In the genomic region with DNA sequence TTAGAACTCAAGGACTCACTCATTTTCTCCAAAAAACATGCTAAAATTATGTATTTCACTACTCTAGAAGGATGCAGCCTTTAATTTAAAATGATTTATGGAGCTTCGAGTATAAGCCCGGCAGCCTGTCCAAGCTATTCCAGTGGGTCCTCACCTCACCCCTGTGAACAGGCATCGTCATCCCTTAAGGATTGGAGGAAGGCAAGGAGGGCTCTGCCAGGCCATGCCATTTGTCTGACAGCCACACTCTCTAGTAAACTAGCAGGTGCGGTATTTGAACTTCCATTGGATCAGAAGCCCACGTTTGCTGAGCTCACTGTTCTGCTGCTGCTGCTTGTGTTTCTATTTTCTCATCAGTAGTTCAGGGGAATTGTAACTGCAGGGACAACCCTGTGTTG, we compare ENCODE assay signal across 9 cellular contexts. TPM values are rescaled to one million over a fixed set of nuclear protein-coding genes. Genes with fewer than 3 reads are reported as not detected.
DNase-seq lines count a peak whose midpoint lies in the region; FAIRE-seq and TF ChIP-seq lines count a peak whose summit lies in the region.
"Had no signal": no experiment of that assay in that cellular context is flagged by ENCODE, and none has a peak within 500 bp of the region (broad histone marks: within the 10 kb centered on the region; RNA-seq: fewer than 3 reads in every experiment).

No MANE protein-coding gene starts in this region.

- H3K27ac Mint-ChIP-seq in neural crest cell (ENCODE audit: unreplicated experiment) = peak overlapping the region; percentile 92

- H3K36me3 ChIP-seq in A673 (ENCODE audit: insufficient read depth, low read length, poor library complexity, severe bottlenecking) (no peaks in the 10 kb centered on the region), PC-9 (ENCODE audit: low read depth) (peaks cover 9% of the 10 kb centered on the region; the same call in 1 of the 2 replicates), endothelial cell of umbilical vein (ENCODE audit: control insufficient read depth in 2 of 2, extremely low read depth in 1 of 2, insufficient read depth in 2 of 2, low read length in 2 of 2) (peaks cover 0 to 16% of the 10 kb centered on the region in 2 experiments)

- BruUV-seq in A673 (replicated peaks; lab: Mats Ljungman, UMichigan) (no TSS peak), PC-9 (replicated peaks; lab: Mats Ljungman, UMichigan) (TSS peak; percentile 27), endothelial cell of umbilical vein (replicated peaks; lab: Mats Ljungman, UMichigan) (no TSS peak)

- H3K9me3 Mint-ChIP-seq in neural crest cell = no peaks in the 10 kb centered on the region

- H3K27me3 Mint-ChIP-seq in neural crest cell (ENCODE audit: low read depth) = no peaks in the 10 kb centered on the region

- H3K9me3 ChIP-seq in A673 (ENCODE audit: low read depth, low read length, poor library complexity, severe bottlenecking) = no peaks in the 10 kb centered on the region
- no peaks in the 10 kb centered on the region for H3K9me3 ChIP-seq in PC-9 (ENCODE audit: insufficient read depth, low read depth)
- no peaks in the 10 kb centered on the region for H3K9me3 ChIP-seq in endothelial cell of umbilical vein (replicated peaks; ENCODE audit: control insufficient read depth, insufficient read depth, low read length)

- peak overlapping the region; percentile 58 for H3K4me3 Mint-ChIP-seq in neural crest cell

- H3K9me1 ChIP-seq in endothelial cell of umbilical vein (replicated peaks; ENCODE audit: control insufficient read depth, extremely low read depth, insufficient read depth, low read length) = no peaks in the 10 kb centered on the region

- no peak for TF ChIP-seq POLR2A in endothelial cell of umbilical vein (IDR thresholded peaks at IDR 0.05; ENCODE audit: low read depth, low read length)

- H3K4me1 ChIP-seq in A673 (ENCODE audit: insufficient read depth, low read length, poor library complexity, severe bottlenecking) = peaks cover 22% of the 10 kb centered on the region
- peaks cover 56% of the 10 kb centered on the region for H3K4me1 ChIP-seq in PC-9 (replicated peaks; ENCODE audit: insufficient read depth)
- peaks cover 50% of the 10 kb centered on the region for H3K4me1 ChIP-seq in endothelial cell of umbilical vein (ENCODE audit: control insufficient read depth, extremely low read depth, insufficient read depth, low read length)

- intact Hi-C loops in A673 (cut with micrococcal nuclease; ENCODE audit: unreplicated experiment) (no loop called here), PC-9 (cut with micrococcal nuclease; ENCODE audit: unreplicated experiment) (loop anchor here (2.0 kb wide), 2 partner anchors 41 to 219 kb away; partner anchors contain the start of gene RIN2), endothelial cell of umbilical vein (cut with micrococcal nuclease) (loop anchor here (1.0 kb wide), 1 partner anchor 16 kb away; no protein-coding TSS in a partner anchor)

- H2AFZ ChIP-seq in PC-9 (no peak overlapping the region), endothelial cell of umbilical vein (ENCODE audit: low read depth, low read length) (no peak overlapping the region)

- H3K79me2 ChIP-seq in PC-9 (ENCODE audit: low read depth) (peaks cover 71% of the 10 kb centered on the region), endothelial cell of umbilical vein (ENCODE audit: control insufficient read depth, insufficient read depth, low read length) (peaks cover 54% of the 10 kb centered on the region)

- H3K9ac ChIP-seq in endothelial cell of umbilical vein (replicated peaks; ENCODE audit: extremely low read depth, insufficient read depth, low read length) = peak overlapping the region; percentile 61

- no peak overlapping the region for H3K4me3 ChIP-seq in A673 (ENCODE audit: low read depth, low read length, poor library complexity, severe bottlenecking)
- H3K4me3 ChIP-seq in PC-9 = peak overlapping the region; percentile 93
- H3K4me3 ChIP-seq in endothelial cell of umbilical vein (replicated peaks in 1 of 3; ENCODE audit: insufficient read depth in 1 of 3, low read depth in 1 of 3, low read length in 3 of 3) = no peak overlapping the region

- peaks cover 60% of the 10 kb centered on the region for H3F3A ChIP-seq in PC-9 (ENCODE audit: insufficient read depth, low read depth)

- peaks cover 6% of the 10 kb centered on the region for H3K36me3 Mint-ChIP-seq in neural crest cell (ENCODE audit: low read depth)

- H3K9me2 ChIP-seq in PC-9 (ENCODE audit: insufficient read depth) = no peaks in the 10 kb centered on the region

- H3K27ac ChIP-seq in A673 (ENCODE audit: low read depth, low read length, poor library complexity, severe bottlenecking) (peak overlapping the region; percentile 45), PC-9 (peak overlapping the region; percentile 95), endothelial cell of umbilical vein (ENCODE audit: insufficient read depth, low read depth, low read length) (peak overlapping the region; percentile 66)

- TF ChIP-seq CTCF in A673 (conservative IDR thresholded peaks at IDR 0.05; ENCODE audit: low read depth, low read length) = no peak
- no peak for TF ChIP-seq CTCF in PC-9 (conservative IDR thresholded peaks at IDR 0.05)
- no peak for TF ChIP-seq CTCF in endothelial cell of umbilical vein (IDR thresholded peaks at IDR 0.05; ENCODE audit: extremely low read depth in 1 of 2, insufficient read depth in 1 of 2, low read depth in 1 of 2, low read length in 2 of 2)
- no peak for TF ChIP-seq CTCF in neural crest cell (conservative IDR thresholded peaks at IDR 0.05)

- H3K27me3 ChIP-seq in A673 (replicated peaks; ENCODE audit: insufficient read depth, low read depth, low read length, poor library complexity) (no peaks in the 10 kb centered on the region), PC-9 (ENCODE audit: insufficient read depth, low read depth) (no peaks in the 10 kb centered on the region), endothelial cell of umbilical vein (ENCODE audit: control insufficient read depth in 2 of 2, insufficient read depth in 2 of 2, low read length in 2 of 2) (no peaks in the 10 kb centered on the region)

- H3K4me2 ChIP-seq in PC-9 (peak overlapping the region; percentile 92), endothelial cell of umbilical vein (ENCODE audit: insufficient read depth, low read length) (peak overlapping the region; percentile 40)

- POLR2A ChIA-PET in A673 (lab: Charles Lee; ENCODE audit: low non-redundant PET) (interaction anchor here (0.6 kb wide), 1 partner anchor 23 kb away, joined by 3 read pairs; no protein-coding TSS in a partner anchor), PC-9 (lab: Charles Lee; ENCODE audit: unreplicated experiment) (interaction anchor here (0.5 to 1.4 kb wide), 14 partner anchors 13 to 1690 kb away, joined by 3 to 31 read pairs (median 6); no protein-coding TSS in a partner anchor), endothelial cell of umbilical vein (lab: Charles Lee) (interaction anchor here (0.6 to 1.4 kb wide), 3 partner anchors 16 to 67 kb away, joined by 3 to 4 read pairs (median 3); no protein-coding TSS in a partner anchor)

- no peaks in the 10 kb centered on the region for H4K20me1 ChIP-seq in PC-9 (ENCODE audit: insufficient read depth)
- H4K20me1 ChIP-seq in endothelial cell of umbilical vein (replicated peaks; ENCODE audit: control insufficient read depth, extremely low read depth, insufficient read depth, low read length) = no peaks in the 10 kb centered on the region

- dilution Hi-C loops in endothelial cell of umbilical vein (cut with MboI; ENCODE audit: extremely low pct_ligation_motif_present, low sequenced_read_pairs) = loop anchor here (25.0 kb wide), 1 partner anchor 165 kb away; no protein-coding TSS in a partner anchor

- peaks cover 62% of the 10 kb centered on the region for H3K4me1 Mint-ChIP-seq in neural crest cell

- DNase-seq in A673 (ENCODE audit: low spot score) (no peak), PC-9 (no peak), endothelial cell of umbilical vein (ENCODE audit: low read depth, low spot score) (no peak), neural crest cell (ENCODE audit: low read depth, low spot score) (no peak), foreskin melanocyte (no peak), NAMALWA (ENCODE audit: low spot score) (no peak), NCI-H748 (lab: John Stamatoyannopoulos, UW; ENCODE audit: unreplicated experiment) (no peak), NCI-H1092 treated with DMSO at 0.1 percent for 48 hours (lab: John Stamatoyannopoulos, UW) (no peak)
- DNase-seq: NCI-H2029 had no signal

- CTCF ChIA-PET in A673 (lab: Charles Lee) = no interaction called here
- CTCF ChIA-PET in PC-9 (lab: Charles Lee) = interaction anchor here (0.9 to 1.6 kb wide), 3 partner anchors 17 to 149 kb away, joined by 3 to 7 read pairs (median 4); no protein-coding TSS in a partner anchor
- CTCF ChIA-PET in endothelial cell of umbilical vein (lab: Charles Lee) = interaction anchor here (0.6 to 4.8 kb wide), 11 partner anchors 8 to 232 kb away, joined by 3 to 45 read pairs (median 6); no protein-coding TSS in a partner anchor

- no peak for FAIRE-seq in endothelial cell of umbilical vein (lab: Jason Lieb, UNC)

TF ChIP-seq in endothelial cell of umbilical vein, 7 proteins besides CTCF, POLR2A, EP300 and RAD21:
- TF ChIP-seq JUN (IDR thresholded peaks at IDR 0.05; ENCODE audit: borderline replicate concordance, insufficient read depth, insufficient read length, low read depth) = no peak
- TF ChIP-seq MYC (IDR thresholded peaks at IDR 0.05; ENCODE audit: low read depth, low read length) = no peak
- no peak for TF ChIP-seq FOS (IDR thresholded peaks at IDR 0.05; ENCODE audit: borderline replicate concordance, insufficient read depth, low read length)
- no peak for TF ChIP-seq POLR2AphosphoS5 (IDR thresholded peaks at IDR 0.05; ENCODE audit: insufficient read depth, low read depth, low read length)
- TF ChIP-seq EZH2 (IDR thresholded peaks at IDR 0.05; ENCODE audit: borderline replicate concordance, low read depth, low read length, severe bottlenecking) = no peak

RNA-seq across cellular contexts. Expression of gene NAA20, which starts 39.8 kb away (rescaled TPM):
- 78.4 and 82.6 TPM in 2 replicates for total RNA-seq in A673 (2021)
- total RNA-seq in PC-9 (2021) = 167 and 168 TPM in 2 replicates
- 73.4 and 77.3 TPM in 2 replicates for total RNA-seq in endothelial cell of umbilical vein
- 41.8 and 48.6 TPM in 2 replicates for polyA plus RNA-seq in endothelial cell of umbilical vein
- 60.3 and 60.5 TPM in 2 replicates for polyA plus RNA-seq in endothelial cell of umbilical vein (2011; cell fraction: cytosol; rRNA removed)
- 24.9 and 32.6 TPM in 2 replicates for polyA plus RNA-seq in endothelial cell of umbilical vein (2011; cell fraction: nucleus; rRNA removed)
- 78.1 and 122 TPM in 2 replicates for polyA plus RNA-seq in endothelial cell of umbilical vein (2012)
- polyA minus RNA-seq in endothelial cell of umbilical vein = 26.9 and 38.6 TPM in 2 replicates
- polyA minus RNA-seq in endothelial cell of umbilical vein (2011; cell fraction: cytosol; rRNA and poly(A)+ RNA removed) = 16.4 TPM
- 24.4 and 25.2 TPM in 2 replicates for polyA minus RNA-seq in endothelial cell of umbilical vein (2011; cell fraction: nucleus; rRNA and poly(A)+ RNA removed)
- total RNA-seq in neural crest cell = 38.2 and 40.3 TPM in 2 replicates

Comparison
In these comparisons a context has a peak if more than half of its experiments do, and no peak if none do; other contexts are left out.
1. H3K27ac ChIP-seq: peak in every context shown above with its lines; median percentile 95 in PC-9; 66 in endothelial cell of umbilical vein; 45 in A673.